1 cellular context compared by ENCODE assay signal in the genomic region with DNA sequence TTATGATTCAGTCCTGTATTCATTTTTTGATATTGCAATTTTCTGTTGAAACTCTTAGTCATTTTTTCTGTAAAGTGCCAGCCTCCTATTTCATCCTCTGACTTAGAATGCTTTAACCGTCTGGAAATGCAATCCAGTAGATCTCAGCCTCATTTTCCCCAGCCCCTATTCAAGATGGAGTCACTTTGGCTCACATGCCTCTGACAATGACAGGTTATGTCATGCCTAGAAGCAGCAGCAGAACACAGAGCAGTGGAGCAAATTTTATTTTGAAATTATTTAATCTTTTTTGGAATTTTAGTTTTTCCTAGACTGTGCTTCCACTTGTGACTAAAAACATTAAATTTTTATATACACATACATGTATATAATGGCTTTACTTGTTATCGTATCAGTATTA.
A peak's percentile ranks its signal among the peaks of the same experiment; 100 is the strongest.
TF ChIP-seq lines count a peak whose summit lies in the region.

No MANE protein-coding gene starts in this region.

TF ChIP-seq in K562, 482 proteins besides CTCF, POLR2A, EP300 and RAD21 (continued from another document):
- TF ChIP-seq THRAP3 (IDR thresholded peaks at IDR 0.05; ENCODE audit: borderline replicate concordance), result no peak
- no peak for TF ChIP-seq NR2C1 (IDR thresholded peaks at IDR 0.05)
- peak; percentile 68 for TF ChIP-seq NR2C1 (tag; IDR thresholded peaks at IDR 0.05)
- peak; percentile 31; the same call in 1 of the 2 replicates for TF ChIP-seq NFE2L1 (tag; IDR thresholded peaks at IDR 0.05; ENCODE audit: borderline replicate concordance, low read depth)
- TF ChIP-seq DDX20 (tag; IDR thresholded peaks at IDR 0.05; ENCODE audit: low read depth), result 0 out of 2 replicates have a peak, but pooled peaks have one; percentile 17
- TF ChIP-seq DMBX1 (CRISPR knock-in tag; IDR thresholded peaks at IDR 0.05; ENCODE audit: borderline replicate concordance), result peak; percentile 88; the same call in 1 of the 2 replicates
- 0 out of 2 replicates have a peak, but pooled peaks have one; percentile 45 for TF ChIP-seq ZNF311 (CRISPR knock-in tag; IDR thresholded peaks at IDR 0.05)
- TF ChIP-seq ZNF431 (CRISPR knock-in tag; IDR thresholded peaks at IDR 0.05), result no peak
- peak; percentile 72; the same call in 1 of the 2 replicates for TF ChIP-seq ZNF586 (CRISPR knock-in tag; conservative IDR thresholded peaks at IDR 0.05)
- TF ChIP-seq KDM1A (IDR thresholded peaks at IDR 0.05), result no peak
- TF ChIP-seq ETV1 (tag; conservative IDR thresholded peaks at IDR 0.05; ENCODE audit: low read depth), result peak; percentile 37; the same call in 1 of the 2 replicates
- 0 out of 2 replicates have a peak, but pooled peaks have one; percentile 41 for TF ChIP-seq PTTG1 (tag; IDR thresholded peaks at IDR 0.05; ENCODE audit: low read depth)
